In genomic region chr14:35386673-35387125, GRCh38 we compare ENCODE assay signal across 1 cellular context.
TF ChIP-seq lines count a peak whose summit lies in the region.

No MANE protein-coding gene starts in this region.

TF ChIP-seq in K562, 482 proteins besides CTCF, POLR2A, EP300 and RAD21 (continued from another document):
- no peak for TF ChIP-seq ETS1 (conservative IDR thresholded peaks at IDR 0.05; ENCODE audit: control insufficient read depth, low read depth, low read length)
- no peak for TF ChIP-seq CBFA2T3 (IDR thresholded peaks at IDR 0.05)
- no peak for TF ChIP-seq KLF10 (CRISPR knock-in tag; IDR thresholded peaks at IDR 0.05)
- TF ChIP-seq ARNT (IDR thresholded peaks at IDR 0.05): 0 out of 4 replicates have a peak, but pooled peaks of 1 of the 2 experiments have one; percentile 16
- no peak for TF ChIP-seq TARDBP (IDR thresholded peaks at IDR 0.05)
- no peak for TF ChIP-seq MCM5 (IDR thresholded peaks at IDR 0.05; ENCODE audit: low read depth)
- TF ChIP-seq E2F1 (CRISPR knock-in tag; IDR thresholded peaks at IDR 0.05): no peak
- TF ChIP-seq, protein P1, sequence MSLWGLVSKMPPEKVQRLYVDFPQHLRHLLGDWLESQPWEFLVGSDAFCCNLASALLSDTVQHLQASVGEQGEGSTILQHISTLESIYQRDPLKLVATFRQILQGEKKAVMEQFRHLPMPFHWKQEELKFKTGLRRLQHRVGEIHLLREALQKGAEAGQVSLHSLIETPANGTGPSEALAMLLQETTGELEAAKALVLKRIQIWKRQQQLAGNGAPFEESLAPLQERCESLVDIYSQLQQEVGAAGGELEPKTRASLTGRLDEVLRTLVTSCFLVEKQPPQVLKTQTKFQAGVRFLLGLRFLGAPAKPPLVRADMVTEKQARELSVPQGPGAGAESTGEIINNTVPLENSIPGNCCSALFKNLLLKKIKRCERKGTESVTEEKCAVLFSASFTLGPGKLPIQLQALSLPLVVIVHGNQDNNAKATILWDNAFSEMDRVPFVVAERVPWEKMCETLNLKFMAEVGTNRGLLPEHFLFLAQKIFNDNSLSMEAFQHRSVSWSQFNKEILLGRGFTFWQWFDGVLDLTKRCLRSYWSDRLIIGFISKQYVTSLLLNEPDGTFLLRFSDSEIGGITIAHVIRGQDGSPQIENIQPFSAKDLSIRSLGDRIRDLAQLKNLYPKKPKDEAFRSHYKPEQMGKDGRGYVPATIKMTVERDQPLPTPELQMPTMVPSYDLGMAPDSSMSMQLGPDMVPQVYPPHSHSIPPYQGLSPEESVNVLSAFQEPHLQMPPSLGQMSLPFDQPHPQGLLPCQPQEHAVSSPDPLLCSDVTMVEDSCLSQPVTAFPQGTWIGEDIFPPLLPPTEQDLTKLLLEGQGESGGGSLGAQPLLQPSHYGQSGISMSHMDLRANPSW (CRISPR knock-in tag; IDR thresholded peaks at IDR 0.05): no peak
- TF ChIP-seq, protein P2, sequence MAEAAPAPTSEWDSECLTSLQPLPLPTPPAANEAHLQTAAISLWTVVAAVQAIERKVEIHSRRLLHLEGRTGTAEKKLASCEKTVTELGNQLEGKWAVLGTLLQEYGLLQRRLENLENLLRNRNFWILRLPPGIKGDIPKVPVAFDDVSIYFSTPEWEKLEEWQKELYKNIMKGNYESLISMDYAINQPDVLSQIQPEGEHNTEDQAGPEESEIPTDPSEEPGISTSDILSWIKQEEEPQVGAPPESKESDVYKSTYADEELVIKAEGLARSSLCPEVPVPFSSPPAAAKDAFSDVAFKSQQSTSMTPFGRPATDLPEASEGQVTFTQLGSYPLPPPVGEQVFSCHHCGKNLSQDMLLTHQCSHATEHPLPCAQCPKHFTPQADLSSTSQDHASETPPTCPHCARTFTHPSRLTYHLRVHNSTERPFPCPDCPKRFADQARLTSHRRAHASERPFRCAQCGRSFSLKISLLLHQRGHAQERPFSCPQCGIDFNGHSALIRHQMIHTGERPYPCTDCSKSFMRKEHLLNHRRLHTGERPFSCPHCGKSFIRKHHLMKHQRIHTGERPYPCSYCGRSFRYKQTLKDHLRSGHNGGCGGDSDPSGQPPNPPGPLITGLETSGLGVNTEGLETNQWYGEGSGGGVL (CRISPR knock-in tag; IDR thresholded peaks at IDR 0.05): no peak
- peak; percentile 91 for TF ChIP-seq KAT8 (IDR thresholded peaks at IDR 0.05; ENCODE audit: low read depth)
- TF ChIP-seq TAF9B (IDR thresholded peaks at IDR 0.05; ENCODE audit: partially characterized antibody): peak; percentile 27
- TF ChIP-seq, protein P3, sequence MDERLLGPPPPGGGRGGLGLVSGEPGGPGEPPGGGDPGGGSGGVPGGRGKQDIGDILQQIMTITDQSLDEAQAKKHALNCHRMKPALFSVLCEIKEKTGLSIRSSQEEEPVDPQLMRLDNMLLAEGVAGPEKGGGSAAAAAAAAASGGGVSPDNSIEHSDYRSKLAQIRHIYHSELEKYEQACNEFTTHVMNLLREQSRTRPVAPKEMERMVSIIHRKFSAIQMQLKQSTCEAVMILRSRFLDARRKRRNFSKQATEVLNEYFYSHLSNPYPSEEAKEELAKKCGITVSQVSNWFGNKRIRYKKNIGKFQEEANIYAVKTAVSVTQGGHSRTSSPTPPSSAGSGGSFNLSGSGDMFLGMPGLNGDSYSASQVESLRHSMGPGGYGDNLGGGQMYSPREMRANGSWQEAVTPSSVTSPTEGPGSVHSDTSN (CRISPR knock-in tag; IDR thresholded peaks at IDR 0.05; ENCODE audit: low read depth): no peak
- TF ChIP-seq, protein P3 (tag; conservative IDR thresholded peaks at IDR 0.05; ENCODE audit: low read depth): peak; percentile 21; the same call in 1 of the 2 replicates
- TF ChIP-seq, protein P4, sequence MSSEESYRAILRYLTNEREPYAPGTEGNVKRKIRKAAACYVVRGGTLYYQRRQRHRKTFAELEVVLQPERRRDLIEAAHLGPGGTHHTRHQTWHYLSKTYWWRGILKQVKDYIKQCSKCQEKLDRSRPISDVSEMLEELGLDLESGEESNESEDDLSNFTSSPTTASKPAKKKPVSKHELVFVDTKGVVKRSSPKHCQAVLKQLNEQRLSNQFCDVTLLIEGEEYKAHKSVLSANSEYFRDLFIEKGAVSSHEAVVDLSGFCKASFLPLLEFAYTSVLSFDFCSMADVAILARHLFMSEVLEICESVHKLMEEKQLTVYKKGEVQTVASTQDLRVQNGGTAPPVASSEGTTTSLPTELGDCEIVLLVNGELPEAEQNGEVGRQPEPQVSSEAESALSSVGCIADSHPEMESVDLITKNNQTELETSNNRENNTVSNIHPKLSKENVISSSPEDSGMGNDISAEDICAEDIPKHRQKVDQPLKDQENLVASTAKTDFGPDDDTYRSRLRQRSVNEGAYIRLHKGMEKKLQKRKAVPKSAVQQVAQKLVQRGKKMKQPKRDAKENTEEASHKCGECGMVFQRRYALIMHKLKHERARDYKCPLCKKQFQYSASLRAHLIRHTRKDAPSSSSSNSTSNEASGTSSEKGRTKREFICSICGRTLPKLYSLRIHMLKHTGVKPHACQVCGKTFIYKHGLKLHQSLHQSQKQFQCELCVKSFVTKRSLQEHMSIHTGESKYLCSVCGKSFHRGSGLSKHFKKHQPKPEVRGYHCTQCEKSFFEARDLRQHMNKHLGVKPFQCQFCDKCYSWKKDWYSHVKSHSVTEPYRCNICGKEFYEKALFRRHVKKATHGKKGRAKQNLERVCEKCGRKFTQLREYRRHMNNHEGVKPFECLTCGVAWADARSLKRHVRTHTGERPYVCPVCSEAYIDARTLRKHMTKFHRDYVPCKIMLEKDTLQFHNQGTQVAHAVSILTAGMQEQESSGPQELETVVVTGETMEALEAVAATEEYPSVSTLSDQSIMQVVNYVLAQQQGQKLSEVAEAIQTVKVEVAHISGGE (CRISPR knock-in tag; IDR thresholded peaks at IDR 0.05): peak in 1 of 3 experiments; percentile 30; a peak in 1 of 6 replicates
- TF ChIP-seq, protein P5, sequence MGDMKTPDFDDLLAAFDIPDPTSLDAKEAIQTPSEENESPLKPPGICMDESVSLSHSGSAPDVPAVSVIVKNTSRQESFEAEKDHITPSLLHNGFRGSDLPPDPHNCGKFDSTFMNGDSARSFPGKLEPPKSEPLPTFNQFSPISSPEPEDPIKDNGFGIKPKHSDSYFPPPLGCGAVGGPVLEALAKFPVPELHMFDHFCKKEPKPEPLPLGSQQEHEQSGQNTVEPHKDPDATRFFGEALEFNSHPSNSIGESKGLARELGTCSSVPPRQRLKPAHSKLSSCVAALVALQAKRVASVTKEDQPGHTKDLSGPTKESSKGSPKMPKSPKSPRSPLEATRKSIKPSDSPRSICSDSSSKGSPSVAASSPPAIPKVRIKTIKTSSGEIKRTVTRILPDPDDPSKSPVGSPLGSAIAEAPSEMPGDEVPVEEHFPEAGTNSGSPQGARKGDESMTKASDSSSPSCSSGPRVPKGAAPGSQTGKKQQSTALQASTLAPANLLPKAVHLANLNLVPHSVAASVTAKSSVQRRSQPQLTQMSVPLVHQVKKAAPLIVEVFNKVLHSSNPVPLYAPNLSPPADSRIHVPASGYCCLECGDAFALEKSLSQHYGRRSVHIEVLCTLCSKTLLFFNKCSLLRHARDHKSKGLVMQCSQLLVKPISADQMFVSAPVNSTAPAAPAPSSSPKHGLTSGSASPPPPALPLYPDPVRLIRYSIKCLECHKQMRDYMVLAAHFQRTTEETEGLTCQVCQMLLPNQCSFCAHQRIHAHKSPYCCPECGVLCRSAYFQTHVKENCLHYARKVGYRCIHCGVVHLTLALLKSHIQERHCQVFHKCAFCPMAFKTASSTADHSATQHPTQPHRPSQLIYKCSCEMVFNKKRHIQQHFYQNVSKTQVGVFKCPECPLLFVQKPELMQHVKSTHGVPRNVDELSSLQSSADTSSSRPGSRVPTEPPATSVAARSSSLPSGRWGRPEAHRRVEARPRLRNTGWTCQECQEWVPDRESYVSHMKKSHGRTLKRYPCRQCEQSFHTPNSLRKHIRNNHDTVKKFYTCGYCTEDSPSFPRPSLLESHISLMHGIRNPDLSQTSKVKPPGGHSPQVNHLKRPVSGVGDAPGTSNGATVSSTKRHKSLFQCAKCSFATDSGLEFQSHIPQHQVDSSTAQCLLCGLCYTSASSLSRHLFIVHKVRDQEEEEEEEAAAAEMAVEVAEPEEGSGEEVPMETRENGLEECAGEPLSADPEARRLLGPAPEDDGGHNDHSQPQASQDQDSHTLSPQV (IDR thresholded peaks at IDR 0.05): peak; percentile 80
- no peak for TF ChIP-seq HMG20B (CRISPR knock-in tag; IDR thresholded peaks at IDR 0.05)
- peak; percentile 24; the same call in 1 of the 2 replicates for TF ChIP-seq CREM (IDR thresholded peaks at IDR 0.05; ENCODE audit: low read depth)
- TF ChIP-seq, protein P6, sequence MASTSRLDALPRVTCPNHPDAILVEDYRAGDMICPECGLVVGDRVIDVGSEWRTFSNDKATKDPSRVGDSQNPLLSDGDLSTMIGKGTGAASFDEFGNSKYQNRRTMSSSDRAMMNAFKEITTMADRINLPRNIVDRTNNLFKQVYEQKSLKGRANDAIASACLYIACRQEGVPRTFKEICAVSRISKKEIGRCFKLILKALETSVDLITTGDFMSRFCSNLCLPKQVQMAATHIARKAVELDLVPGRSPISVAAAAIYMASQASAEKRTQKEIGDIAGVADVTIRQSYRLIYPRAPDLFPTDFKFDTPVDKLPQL (IDR thresholded peaks at IDR 0.05; ENCODE audit: extremely low read depth, insufficient read length): peak; percentile 26
TF ChIP-seq in K562: peak in this region for 26.
